In the genomic region with DNA sequence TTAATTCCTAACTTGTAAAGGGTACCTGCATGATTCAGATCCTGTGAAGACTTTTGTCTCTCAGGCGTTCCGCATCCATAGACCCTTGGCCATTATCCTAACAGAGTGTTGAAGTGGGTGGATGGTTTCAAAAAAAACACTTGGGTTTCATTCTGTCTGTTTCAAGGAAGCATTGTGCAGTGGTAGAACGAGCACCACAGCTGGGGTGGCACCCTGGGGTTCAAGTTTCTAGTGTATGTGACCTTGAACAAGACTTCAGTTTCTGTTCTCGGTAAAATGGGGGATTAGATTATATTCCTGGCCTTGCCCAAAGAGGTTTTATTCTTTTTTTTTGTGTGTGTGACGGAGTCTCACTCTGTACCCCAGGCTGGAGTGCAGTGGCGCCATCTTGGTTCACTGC, we compare ENCODE assay signal across 15 cellular contexts.
"Had no signal": no experiment of that assay in that cellular context is flagged by ENCODE, and none has a peak within 500 bp of the region (broad histone marks: within the 10 kb centered on the region; RNA-seq: fewer than 3 reads in every experiment).

No MANE protein-coding gene starts in this region.

- H3K36me3 ChIP-seq: breast epithelium, ovary, stomach, upper lobe of left lung had no signal

- ATAC-seq: activated CD8-positive, alpha-beta T cell treated with anti-CD3 and anti-CD28 coated beads for 36 hours; esophagus mucosa had no signal

- H3K27me3 Mint-ChIP-seq: activated CD8-positive, alpha-beta T cell treated with anti-CD3 and anti-CD28 coated beads for 36 hours had no signal

- H3K9me3 ChIP-seq: breast epithelium, ovary, stomach, upper lobe of left lung had no signal

- H3K4me3 Mint-ChIP-seq: activated CD8-positive, alpha-beta T cell treated with anti-CD3 and anti-CD28 coated beads for 36 hours had no signal

- H3K9me3 Mint-ChIP-seq: activated CD8-positive, alpha-beta T cell treated with anti-CD3 and anti-CD28 coated beads for 36 hours had no signal

- H3K4me1 ChIP-seq: breast epithelium, upper lobe of left lung had no signal

- H3K4me3 ChIP-seq: breast epithelium, ovary, stomach, upper lobe of left lung had no signal

- H3K27ac Mint-ChIP-seq: activated CD8-positive, alpha-beta T cell treated with anti-CD3 and anti-CD28 coated beads for 36 hours had no signal

- H3K27ac ChIP-seq: breast epithelium, upper lobe of left lung had no signal

- DNase-seq: activated CD4-positive, alpha-beta T cell treated with anti-CD3 and anti-CD28 coated beads for 48 hours; activated CD4-positive, CD25-positive, alpha-beta regulatory T cell; activated CD8-positive, alpha-beta T cell treated with anti-CD3 and anti-CD28 coated beads for 36 hours; activated effector memory CD4-positive, alpha-beta T cell treated with anti-CD3 and anti-CD28 coated beads, Interleukin-2, amount 50 U/mL, for 16 hours; activated naive CD4-positive, alpha-beta T cell treated with anti-CD3 and anti-CD28 coated beads, Interleukin-2, amount 50 U/mL, for 16 hours; activated T-cell treated with anti-CD3 and anti-CD28 coated beads, Interleukin-2, amount 50 U/mL, for 1 hour; effector CD4-positive, alpha-beta T cell; midbrain; ovary; stomach; T-helper 1 cell; T-helper 9 cell; upper lobe of left lung had no signal

- H3K27me3 ChIP-seq: breast epithelium, ovary, stomach, upper lobe of left lung had no signal
